Comparison of ENCODE assay signal across 16 cellular contexts in the genomic region with DNA sequence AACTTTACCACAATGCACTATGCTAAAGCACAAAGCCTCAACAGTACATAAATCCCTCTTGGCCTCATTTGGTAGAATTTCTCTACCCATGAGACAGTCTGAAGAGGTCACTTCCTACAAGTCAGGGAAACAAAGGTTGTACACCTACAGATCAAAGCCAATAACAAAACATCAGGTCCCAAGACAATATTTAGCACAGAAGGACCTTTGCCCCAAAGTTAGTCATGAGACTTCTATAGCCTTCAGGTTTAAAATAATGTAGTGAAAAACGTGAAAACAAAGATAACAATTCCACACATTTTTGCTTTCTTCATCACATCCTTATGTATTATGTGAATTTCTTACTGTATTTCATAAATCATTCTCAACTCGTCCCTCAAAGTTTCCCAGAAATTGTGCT. TPM values are rescaled to one million over a fixed set of nuclear protein-coding genes. Genes with fewer than 3 reads are reported as not detected.
DNase-seq lines count a peak whose midpoint lies in the region; ATAC-seq and TF ChIP-seq lines count a peak whose summit lies in the region.
"Had no signal": no experiment of that assay in that cellular context is flagged by ENCODE, and none has a peak within 500 bp of the region (broad histone marks: within the 10 kb centered on the region; RNA-seq: fewer than 3 reads in every experiment).

No MANE protein-coding gene starts in this region.

- H3K27me3 Mint-ChIP-seq in endodermal cell (ENCODE audit: insufficient read depth): no peaks in the 10 kb centered on the region
- H3K27me3 Mint-ChIP-seq: activated CD4-positive, alpha-beta memory T cell treated with anti-CD3 and anti-CD28 coated beads, Interleukin-2, amount 10 ng/mL, durations not matched to agents 7 days and 5 days had no signal

- H3K4me3 Mint-ChIP-seq in endodermal cell: no peak overlapping the region
- H3K4me3 Mint-ChIP-seq: activated CD4-positive, alpha-beta memory T cell treated with anti-CD3 and anti-CD28 coated beads, Interleukin-2, amount 10 ng/mL, durations not matched to agents 7 days and 5 days had no signal

- TF ChIP-seq CTCF in endodermal cell (conservative IDR thresholded peaks at IDR 0.05): no peak
- TF ChIP-seq CTCF in mucosa of descending colon (IDR thresholded peaks at IDR 0.05): no peak

- intact Hi-C loops in mucosa of descending colon (cut with DNase I, micrococcal nuclease) (no loop called here), posterior cingulate gyrus (cut with DNase I) (no loop called here)

- H3K4me1 Mint-ChIP-seq in endodermal cell: no peaks in the 10 kb centered on the region

- H3K9me3 ChIP-seq in endodermal cell (ENCODE audit: control insufficient read depth, low read length) (no peaks in the 10 kb centered on the region), mucosa of descending colon (no peaks in the 10 kb centered on the region)
- H3K9me3 ChIP-seq: BE2C, right lobe of liver, SJSA1, tibial nerve had no signal

- 100% methylated on average over 1 to 2 of the region's 2 CpGs for WGBS in endodermal cell (ENCODE audit: insufficient coverage in 1 of 2, insufficient read length in 1 of 2), 2 experiments

- H3K27ac Mint-ChIP-seq in endodermal cell: peak overlapping the region; percentile 53
- H3K27ac Mint-ChIP-seq: activated CD4-positive, alpha-beta memory T cell treated with anti-CD3 and anti-CD28 coated beads, Interleukin-2, amount 10 ng/mL, durations not matched to agents 7 days and 5 days had no signal

- DNase-seq in AG08395 (ENCODE audit: low spot score) (peak; percentile 5), HT1080 (ENCODE audit: low read depth) (peak; percentile 15), endodermal cell (no peak), mucosa of descending colon (no peak), H4 (ENCODE audit: low spot score) (no peak), posterior cingulate gyrus (no peak), NCI-H2227 (lab: John Stamatoyannopoulos, UW; ENCODE audit: unreplicated experiment) (no peak)
- no peak for DNase-seq in activated CD4-positive, alpha-beta T cell treated with anti-CD3 and anti-CD28 coated beads, Interleukin-2, amount 50 U/mL, for 48 hours
- DNase-seq: activated CD4-positive, alpha-beta memory T cell treated with anti-CD3 and anti-CD28 coated beads, Interleukin-2, amount 10 ng/mL, durations not matched to agents 7 days and 5 days; BE2C; NCI-H446; right lobe of liver; stimulated activated CD4-positive, alpha-beta T cell treated with anti-CD3 and anti-CD28 coated beads, Interleukin-4, amount 100 ng/mL, for 24 hours had no signal

- no peak overlapping the region for H3K27ac ChIP-seq in endodermal cell (ENCODE audit: low read depth, low read length)
- H3K27ac ChIP-seq: KMS-11, right lobe of liver, tibial nerve had no signal

- no peak overlapping the region for H3K4me3 ChIP-seq in endodermal cell (ENCODE audit: low read length)
- H3K4me3 ChIP-seq in mucosa of descending colon: no peak overlapping the region
- H3K4me3 ChIP-seq: right lobe of liver, SJSA1, tibial nerve had no signal

- H3K4me1 ChIP-seq in endodermal cell (ENCODE audit: control insufficient read depth, insufficient read depth, low read length): no peaks in the 10 kb centered on the region
- peaks cover 7% of the 10 kb centered on the region for H3K4me1 ChIP-seq in mucosa of descending colon (ENCODE audit: low read depth)
- H3K4me1 ChIP-seq: BE2C had no signal

- H3K9ac ChIP-seq in endodermal cell (ENCODE audit: extremely low read depth, low read length, poor library complexity, severe bottlenecking): no peak overlapping the region
- H3K9ac ChIP-seq: KMS-11 had no signal

- H3K9me3 Mint-ChIP-seq in endodermal cell: no peaks in the 10 kb centered on the region
- H3K9me3 Mint-ChIP-seq: activated CD4-positive, alpha-beta memory T cell treated with anti-CD3 and anti-CD28 coated beads, Interleukin-2, amount 10 ng/mL, durations not matched to agents 7 days and 5 days had no signal

- peaks cover 32% of the 10 kb centered on the region for H3K36me3 ChIP-seq in endodermal cell (ENCODE audit: control insufficient read depth, insufficient read depth, low read length)
- H3K36me3 ChIP-seq in mucosa of descending colon (ENCODE audit: low read depth): no peaks in the 10 kb centered on the region
- H3K36me3 ChIP-seq: tibial nerve had no signal

- H3K27me3 ChIP-seq in endodermal cell (ENCODE audit: control insufficient read depth, insufficient read depth, low read length, poor library complexity, severe bottlenecking): no peaks in the 10 kb centered on the region
- H3K27me3 ChIP-seq: BE2C, right lobe of liver, SJSA1, tibial nerve had no signal

- peak; percentile 44 for ATAC-seq in mucosa of descending colon

- peaks cover 47% of the 10 kb centered on the region for H3K36me3 Mint-ChIP-seq in endodermal cell (ENCODE audit: low read depth)

RNA-seq across cellular contexts. Expression of a gene that starts 15.8 kb away (rescaled TPM):
- total RNA-seq in HT1080 (2014; rRNA removed; shearing (Covaris generic)): 20.0 and 26.7 TPM in 2 replicates
- polyA plus RNA-seq in HT1080 (2015; cell fraction: cytosol; rRNA removed): 18.0 and 27.2 TPM in 2 replicates
- 36.8 and 39.8 TPM in 2 replicates for polyA plus RNA-seq in HT1080 (2015; cell fraction: nucleus; rRNA removed)
- total RNA-seq in endodermal cell (100 to 1,000 TPM; 107 to 108 TPM), mucosa of descending colon (10 to 100 TPM; 65.8 to 85.3 (median 76.6) TPM)
- polyA plus RNA-seq in endodermal cell (2013, experiment 1 of 2): 57.1 TPM
- polyA plus RNA-seq in endodermal cell (2013, experiment 2 of 2): 64.4 TPM
- 19.3 and 31.7 TPM in 2 replicates for total RNA-seq in H4 (2014; rRNA removed; shearing (Covaris generic))

Comparison
In these comparisons a context has a peak if more than half of its experiments do, and no peak if none do; other contexts are left out.
1. DNase-seq: peak in AG08395 (single experiment) and HT1080 (single experiment); none in endodermal cell (single experiment), mucosa of descending colon (0 of 3), H4 (single experiment), posterior cingulate gyrus (0 of 10), activated CD4-positive, alpha-beta T cell treated with anti-CD3 and anti-CD28 coated beads, Interleukin-2, amount 50 U/mL, for 48 hours (0 of 2) and NCI-H2227 (single experiment).